In the genomic region with DNA sequence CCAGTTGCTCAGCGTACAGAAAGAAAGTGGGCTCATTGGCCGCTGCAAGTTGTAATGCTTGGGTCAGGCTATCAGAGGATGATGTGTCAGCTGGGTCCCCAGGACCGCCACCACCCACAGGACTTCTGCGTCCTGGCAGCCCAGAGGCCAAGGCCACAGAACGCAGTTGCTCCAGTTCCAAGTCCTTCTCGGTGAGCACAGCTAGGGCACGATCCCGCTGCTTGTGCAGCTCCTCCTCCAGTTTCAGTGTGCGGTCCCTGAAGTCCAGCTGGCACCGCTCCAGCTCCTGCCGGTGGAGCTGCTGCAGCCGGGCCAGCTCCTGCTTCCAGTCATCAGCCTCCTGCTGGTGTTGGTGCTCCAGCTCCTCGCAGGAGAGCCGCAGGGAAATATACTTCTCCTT, we compare ENCODE assay signal across 1 cellular context.
TF ChIP-seq lines count a peak whose summit lies in the region.

No MANE protein-coding gene starts in this region.

TF ChIP-seq in HepG2, 621 proteins besides CTCF, POLR2A, EP300 and RAD21 (continued from another document and continues in another):
- TF ChIP-seq, protein P1, sequence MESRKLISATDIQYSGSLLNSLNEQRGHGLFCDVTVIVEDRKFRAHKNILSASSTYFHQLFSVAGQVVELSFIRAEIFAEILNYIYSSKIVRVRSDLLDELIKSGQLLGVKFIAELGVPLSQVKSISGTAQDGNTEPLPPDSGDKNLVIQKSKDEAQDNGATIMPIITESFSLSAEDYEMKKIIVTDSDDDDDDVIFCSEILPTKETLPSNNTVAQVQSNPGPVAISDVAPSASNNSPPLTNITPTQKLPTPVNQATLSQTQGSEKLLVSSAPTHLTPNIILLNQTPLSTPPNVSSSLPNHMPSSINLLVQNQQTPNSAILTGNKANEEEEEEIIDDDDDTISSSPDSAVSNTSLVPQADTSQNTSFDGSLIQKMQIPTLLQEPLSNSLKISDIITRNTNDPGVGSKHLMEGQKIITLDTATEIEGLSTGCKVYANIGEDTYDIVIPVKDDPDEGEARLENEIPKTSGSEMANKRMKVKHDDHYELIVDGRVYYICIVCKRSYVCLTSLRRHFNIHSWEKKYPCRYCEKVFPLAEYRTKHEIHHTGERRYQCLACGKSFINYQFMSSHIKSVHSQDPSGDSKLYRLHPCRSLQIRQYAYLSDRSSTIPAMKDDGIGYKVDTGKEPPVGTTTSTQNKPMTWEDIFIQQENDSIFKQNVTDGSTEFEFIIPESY (CRISPR knock-in tag; IDR thresholded peaks at IDR 0.05): peak; percentile 74
- TF ChIP-seq HNF4A (CRISPR knock-in tag; IDR thresholded peaks at IDR 0.05) (peak; percentile 93), RNF2 (conservative IDR thresholded peaks at IDR 0.05; ENCODE audit: low read depth) (no peak; the same call in 1 of the 2 replicates), IRF2 (CRISPR knock-in tag; IDR thresholded peaks at IDR 0.05) (peak; percentile 60; the same call in 1 of the 2 replicates), SOX13 (IDR thresholded peaks at IDR 0.05) (no peak), SOX13 (CRISPR knock-in tag; conservative IDR thresholded peaks at IDR 0.05 in 1 of 2, IDR thresholded peaks at IDR 0.05 in 1 of 2) (no peak), ZNF589 (CRISPR knock-in tag; conservative IDR thresholded peaks at IDR 0.05) (no peak; the same call in 1 of the 2 replicates), BCL6 (CRISPR knock-in tag; IDR thresholded peaks at IDR 0.05) (0 out of 2 replicates have a peak, but pooled peaks have one; percentile 19), ZNF33A (CRISPR knock-in tag; IDR thresholded peaks at IDR 0.05; ENCODE audit: borderline replicate concordance) (no peak), ZNF776 (CRISPR knock-in tag; IDR thresholded peaks at IDR 0.05) (no peak), ATF1 (CRISPR knock-in tag; IDR thresholded peaks at IDR 0.05) (no peak), ZNF3 (CRISPR knock-in tag; IDR thresholded peaks at IDR 0.05) (no peak), ZNF501 (CRISPR knock-in tag; IDR thresholded peaks at IDR 0.05) (no peak), SKI (IDR thresholded peaks at IDR 0.05; ENCODE audit: partially characterized antibody) (no peak), MTA1 (CRISPR knock-in tag; IDR thresholded peaks at IDR 0.05; ENCODE audit: borderline replicate concordance) (peak; percentile 84; the same call in 1 of the 2 replicates), ZNF670 (CRISPR knock-in tag; IDR thresholded peaks at IDR 0.05; ENCODE audit: borderline replicate concordance) (no peak), MBD4 (IDR thresholded peaks at IDR 0.05; ENCODE audit: borderline replicate concordance, low read length) (no peak), NR2F1 (CRISPR knock-in tag; IDR thresholded peaks at IDR 0.05) (peak; percentile 24 to 54; a peak in 2 of 4 replicates), HHEX (CRISPR knock-in tag; IDR thresholded peaks at IDR 0.05) (no peak), ZC3H4 (CRISPR knock-in tag; IDR thresholded peaks at IDR 0.05; ENCODE audit: borderline replicate concordance) (no peak), JUN (CRISPR knock-in tag; IDR thresholded peaks at IDR 0.05) (no peak), ZMYM2 (CRISPR knock-in tag; IDR thresholded peaks at IDR 0.05) (no peak), ZNF816 (CRISPR knock-in tag; IDR thresholded peaks at IDR 0.05; ENCODE audit: borderline replicate concordance) (no peak), FOXK2 (IDR thresholded peaks at IDR 0.05) (no peak), CCDC6 (CRISPR knock-in tag; IDR thresholded peaks at IDR 0.05) (no peak), ERF (CRISPR knock-in tag; IDR thresholded peaks at IDR 0.05) (0 out of 2 replicates have a peak, but pooled peaks have one; percentile 45), ZNF746 (CRISPR knock-in tag; IDR thresholded peaks at IDR 0.05) (no peak), ZNF782 (CRISPR knock-in tag; IDR thresholded peaks at IDR 0.05; ENCODE audit: borderline replicate concordance) (no peak), RORA (CRISPR knock-in tag; IDR thresholded peaks at IDR 0.05) (no peak), ATF7 (IDR thresholded peaks at IDR 0.05) (no peak), ATF7 (CRISPR knock-in tag; IDR thresholded peaks at IDR 0.05) (no peak), HMG20B (CRISPR knock-in tag; conservative IDR thresholded peaks at IDR 0.05) (no peak), MEIS2 (CRISPR knock-in tag; IDR thresholded peaks at IDR 0.05) (peak; percentile 39; the same call in 1 of the 2 replicates), TSC22D2 (CRISPR knock-in tag; IDR thresholded peaks at IDR 0.05; ENCODE audit: borderline replicate concordance) (no peak), ZNF652 (CRISPR knock-in tag; IDR thresholded peaks at IDR 0.05; ENCODE audit: borderline replicate concordance, low read depth) (no peak), JARID2 (CRISPR knock-in tag; IDR thresholded peaks at IDR 0.05; ENCODE audit: insufficient replicate concordance) (no peak), SMARCE1 (IDR thresholded peaks at IDR 0.05; ENCODE audit: borderline replicate concordance) (no peak), MIXL1 (CRISPR knock-in tag; IDR thresholded peaks at IDR 0.05) (no peak), FIP1L1 (IDR thresholded peaks at IDR 0.05; ENCODE audit: borderline replicate concordance, insufficient read depth, low read depth, low read length) (no peak)
- TF ChIP-seq, protein P2, sequence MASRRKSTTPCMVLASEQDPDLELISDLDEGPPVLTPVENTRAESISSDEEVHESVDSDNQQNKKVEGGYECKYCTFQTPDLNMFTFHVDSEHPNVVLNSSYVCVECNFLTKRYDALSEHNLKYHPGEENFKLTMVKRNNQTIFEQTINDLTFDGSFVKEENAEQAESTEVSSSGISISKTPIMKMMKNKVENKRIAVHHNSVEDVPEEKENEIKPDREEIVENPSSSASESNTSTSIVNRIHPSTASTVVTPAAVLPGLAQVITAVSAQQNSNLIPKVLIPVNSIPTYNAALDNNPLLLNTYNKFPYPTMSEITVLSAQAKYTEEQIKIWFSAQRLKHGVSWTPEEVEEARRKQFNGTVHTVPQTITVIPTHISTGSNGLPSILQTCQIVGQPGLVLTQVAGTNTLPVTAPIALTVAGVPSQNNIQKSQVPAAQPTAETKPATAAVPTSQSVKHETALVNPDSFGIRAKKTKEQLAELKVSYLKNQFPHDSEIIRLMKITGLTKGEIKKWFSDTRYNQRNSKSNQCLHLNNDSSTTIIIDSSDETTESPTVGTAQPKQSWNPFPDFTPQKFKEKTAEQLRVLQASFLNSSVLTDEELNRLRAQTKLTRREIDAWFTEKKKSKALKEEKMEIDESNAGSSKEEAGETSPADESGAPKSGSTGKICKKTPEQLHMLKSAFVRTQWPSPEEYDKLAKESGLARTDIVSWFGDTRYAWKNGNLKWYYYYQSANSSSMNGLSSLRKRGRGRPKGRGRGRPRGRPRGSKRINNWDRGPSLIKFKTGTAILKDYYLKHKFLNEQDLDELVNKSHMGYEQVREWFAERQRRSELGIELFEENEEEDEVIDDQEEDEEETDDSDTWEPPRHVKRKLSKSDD (CRISPR knock-in tag; IDR thresholded peaks at IDR 0.05; ENCODE audit: low read depth): peak; percentile 87
- TF ChIP-seq, protein P3, sequence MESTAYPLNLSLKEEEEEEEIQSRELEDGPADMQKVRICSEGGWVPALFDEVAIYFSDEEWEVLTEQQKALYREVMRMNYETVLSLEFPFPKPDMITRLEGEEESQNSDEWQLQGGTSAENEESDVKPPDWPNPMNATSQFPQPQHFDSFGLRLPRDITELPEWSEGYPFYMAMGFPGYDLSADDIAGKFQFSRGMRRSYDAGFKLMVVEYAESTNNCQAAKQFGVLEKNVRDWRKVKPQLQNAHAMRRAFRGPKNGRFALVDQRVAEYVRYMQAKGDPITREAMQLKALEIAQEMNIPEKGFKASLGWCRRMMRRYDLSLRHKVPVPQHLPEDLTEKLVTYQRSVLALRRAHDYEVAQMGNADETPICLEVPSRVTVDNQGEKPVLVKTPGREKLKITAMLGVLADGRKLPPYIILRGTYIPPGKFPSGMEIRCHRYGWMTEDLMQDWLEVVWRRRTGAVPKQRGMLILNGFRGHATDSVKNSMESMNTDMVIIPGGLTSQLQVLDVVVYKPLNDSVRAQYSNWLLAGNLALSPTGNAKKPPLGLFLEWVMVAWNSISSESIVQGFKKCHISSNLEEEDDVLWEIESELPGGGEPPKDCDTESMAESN (CRISPR knock-in tag; conservative IDR thresholded peaks at IDR 0.05): peak; percentile 68; the same call in 1 of the 2 replicates
- TF ChIP-seq, protein P4, sequence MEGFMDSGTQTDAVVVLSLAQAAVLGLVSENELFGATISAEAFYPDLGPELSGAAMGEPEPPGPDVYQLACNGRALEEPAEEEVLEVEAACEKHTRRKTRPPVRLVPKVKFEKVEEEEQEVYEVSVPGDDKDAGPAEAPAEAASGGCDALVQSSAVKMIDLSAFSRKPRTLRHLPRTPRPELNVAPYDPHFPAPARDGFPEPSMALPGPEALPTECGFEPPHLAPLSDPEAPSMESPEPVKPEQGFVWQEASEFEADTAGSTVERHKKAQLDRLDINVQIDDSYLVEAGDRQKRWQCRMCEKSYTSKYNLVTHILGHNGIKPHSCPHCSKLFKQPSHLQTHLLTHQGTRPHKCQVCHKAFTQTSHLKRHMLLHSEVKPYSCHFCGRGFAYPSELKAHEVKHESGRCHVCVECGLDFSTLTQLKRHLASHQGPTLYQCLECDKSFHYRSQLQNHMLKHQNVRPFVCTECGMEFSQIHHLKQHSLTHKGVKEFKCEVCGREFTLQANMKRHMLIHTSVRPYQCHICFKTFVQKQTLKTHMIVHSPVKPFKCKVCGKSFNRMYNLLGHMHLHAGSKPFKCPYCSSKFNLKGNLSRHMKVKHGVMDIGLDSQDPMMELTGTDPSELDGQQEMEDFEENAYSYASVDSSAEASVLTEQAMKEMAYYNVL (CRISPR knock-in tag; IDR thresholded peaks at IDR 0.05; ENCODE audit: borderline replicate concordance): no peak
- TF ChIP-seq, protein P5, sequence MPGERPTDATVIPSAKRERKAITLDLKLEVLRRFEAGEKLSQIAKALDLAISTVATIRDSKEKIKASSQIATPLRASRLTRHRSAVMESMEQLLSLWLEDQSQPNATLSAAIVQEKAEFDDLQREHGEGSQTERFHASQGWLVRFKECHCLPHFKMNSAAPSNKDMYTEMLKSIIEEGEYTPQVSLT (CRISPR knock-in tag; IDR thresholded peaks at IDR 0.05; ENCODE audit: borderline replicate concordance, low read depth): no peak
- TF ChIP-seq, protein P6, sequence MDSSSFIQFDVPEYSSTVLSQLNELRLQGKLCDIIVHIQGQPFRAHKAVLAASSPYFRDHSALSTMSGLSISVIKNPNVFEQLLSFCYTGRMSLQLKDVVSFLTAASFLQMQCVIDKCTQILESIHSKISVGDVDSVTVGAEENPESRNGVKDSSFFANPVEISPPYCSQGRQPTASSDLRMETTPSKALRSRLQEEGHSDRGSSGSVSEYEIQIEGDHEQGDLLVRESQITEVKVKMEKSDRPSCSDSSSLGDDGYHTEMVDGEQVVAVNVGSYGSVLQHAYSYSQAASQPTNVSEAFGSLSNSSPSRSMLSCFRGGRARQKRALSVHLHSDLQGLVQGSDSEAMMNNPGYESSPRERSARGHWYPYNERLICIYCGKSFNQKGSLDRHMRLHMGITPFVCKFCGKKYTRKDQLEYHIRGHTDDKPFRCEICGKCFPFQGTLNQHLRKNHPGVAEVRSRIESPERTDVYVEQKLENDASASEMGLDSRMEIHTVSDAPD (CRISPR knock-in tag; IDR thresholded peaks at IDR 0.05): no peak
- TF ChIP-seq, protein P7, sequence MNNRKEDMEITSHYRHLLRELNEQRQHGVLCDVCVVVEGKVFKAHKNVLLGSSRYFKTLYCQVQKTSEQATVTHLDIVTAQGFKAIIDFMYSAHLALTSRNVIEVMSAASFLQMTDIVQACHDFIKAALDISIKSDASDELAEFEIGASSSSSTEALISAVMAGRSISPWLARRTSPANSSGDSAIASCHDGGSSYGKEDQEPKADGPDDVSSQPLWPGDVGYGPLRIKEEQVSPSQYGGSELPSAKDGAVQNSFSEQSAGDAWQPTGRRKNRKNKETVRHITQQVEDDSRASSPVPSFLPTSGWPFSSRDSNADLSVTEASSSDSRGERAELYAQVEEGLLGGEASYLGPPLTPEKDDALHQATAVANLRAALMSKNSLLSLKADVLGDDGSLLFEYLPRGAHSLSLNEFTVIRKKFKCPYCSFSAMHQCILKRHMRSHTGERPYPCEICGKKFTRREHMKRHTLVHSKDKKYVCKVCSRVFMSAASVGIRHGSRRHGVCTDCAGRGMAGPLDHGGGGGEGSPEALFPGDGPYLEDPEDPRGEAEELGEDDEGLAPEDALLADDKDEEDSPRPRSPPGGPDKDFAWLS (CRISPR knock-in tag; IDR thresholded peaks at IDR 0.05; ENCODE audit: borderline replicate concordance): no peak
- TF ChIP-seq, protein P8, sequence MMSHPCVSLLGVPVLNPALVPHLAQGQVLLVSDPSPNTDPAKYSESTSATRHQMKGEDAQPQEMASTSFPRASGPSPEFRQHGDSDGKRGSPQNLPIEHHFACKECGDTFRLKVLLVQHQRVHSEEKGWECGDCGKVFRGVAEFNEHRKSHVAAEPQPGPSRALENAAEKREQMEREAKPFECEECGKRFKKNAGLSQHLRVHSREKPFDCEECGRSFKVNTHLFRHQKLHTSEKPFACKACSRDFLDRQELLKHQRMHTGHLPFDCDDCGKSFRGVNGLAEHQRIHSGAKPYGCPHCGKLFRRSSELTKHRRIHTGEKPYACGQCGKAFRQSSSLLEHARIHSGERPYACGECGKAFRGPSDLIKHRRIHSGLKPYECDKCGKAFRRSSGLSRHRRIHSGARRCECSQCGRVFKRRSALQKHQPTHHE (CRISPR knock-in tag; IDR thresholded peaks at IDR 0.05; ENCODE audit: borderline replicate concordance): no peak
- TF ChIP-seq, protein P9, sequence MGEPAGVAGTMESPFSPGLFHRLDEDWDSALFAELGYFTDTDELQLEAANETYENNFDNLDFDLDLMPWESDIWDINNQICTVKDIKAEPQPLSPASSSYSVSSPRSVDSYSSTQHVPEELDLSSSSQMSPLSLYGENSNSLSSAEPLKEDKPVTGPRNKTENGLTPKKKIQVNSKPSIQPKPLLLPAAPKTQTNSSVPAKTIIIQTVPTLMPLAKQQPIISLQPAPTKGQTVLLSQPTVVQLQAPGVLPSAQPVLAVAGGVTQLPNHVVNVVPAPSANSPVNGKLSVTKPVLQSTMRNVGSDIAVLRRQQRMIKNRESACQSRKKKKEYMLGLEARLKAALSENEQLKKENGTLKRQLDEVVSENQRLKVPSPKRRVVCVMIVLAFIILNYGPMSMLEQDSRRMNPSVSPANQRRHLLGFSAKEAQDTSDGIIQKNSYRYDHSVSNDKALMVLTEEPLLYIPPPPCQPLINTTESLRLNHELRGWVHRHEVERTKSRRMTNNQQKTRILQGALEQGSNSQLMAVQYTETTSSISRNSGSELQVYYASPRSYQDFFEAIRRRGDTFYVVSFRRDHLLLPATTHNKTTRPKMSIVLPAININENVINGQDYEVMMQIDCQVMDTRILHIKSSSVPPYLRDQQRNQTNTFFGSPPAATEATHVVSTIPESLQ (CRISPR knock-in tag; conservative IDR thresholded peaks at IDR 0.05): no peak
